ENCODE assay signal across 16 cellular contexts in genomic region chr2:101858246-101858645, GRCh38.
A peak's percentile ranks its signal among the peaks of the same experiment; 100 is the strongest.
DNase-seq lines count a peak whose midpoint lies in the region; ATAC-seq and TF ChIP-seq lines count a peak whose summit lies in the region.
"Had no signal": no experiment of that assay in that cellular context is flagged by ENCODE, and none has a peak within 500 bp of the region (broad histone marks: within the 10 kb centered on the region; RNA-seq: fewer than 3 reads in every experiment).

No MANE protein-coding gene starts in this region.

- TF ChIP-seq CTCF in kidney epithelial cell (IDR thresholded peaks at IDR 0.05; ENCODE audit: insufficient read depth, low read length, poor library complexity, severe bottlenecking), result no peak
- no peak for TF ChIP-seq CTCF in adrenal gland (IDR thresholded peaks at IDR 0.05)

- peaks cover 16% of the 10 kb centered on the region for H3K4me1 Mint-ChIP-seq in activated T-helper 17 cell treated with anti-CD3 and anti-CD28 coated beads, Interleukin-2, amount 50 U/mL, for 72 hours

- H3F3A ChIP-seq in GM23248 (ENCODE audit: insufficient read depth), result peaks cover 72% of the 10 kb centered on the region

- H3K27ac ChIP-seq in ACC112 (ENCODE audit: low read depth, low read length) (0 out of 2 replicates have a peak overlapping the region, but pooled peaks have one; percentile 2), GM23248 (no peak overlapping the region), adrenal gland (no peak overlapping the region)

- in situ Hi-C loops in GM23248 (cut with MboI), result no loop called here

- H2AFZ ChIP-seq in ACC112 (ENCODE audit: low read length, unreplicated experiment) (no peak overlapping the region), GM23248 (no peak overlapping the region)

- no peak overlapping the region for H3K4me2 ChIP-seq in GM23248 (ENCODE audit: unreplicated experiment)

- H3K27me3 ChIP-seq in ACC112 (ENCODE audit: insufficient read depth, low read length), result no peaks in the 10 kb centered on the region
- H3K27me3 ChIP-seq in GM23248 (replicated peaks; ENCODE audit: insufficient read depth), result no peaks in the 10 kb centered on the region
- no peaks in the 10 kb centered on the region for H3K27me3 ChIP-seq in kidney epithelial cell (ENCODE audit: control insufficient read depth, insufficient read depth, low read length)
- H3K27me3 ChIP-seq in adrenal gland, result no peaks in the 10 kb centered on the region

- no peaks in the 10 kb centered on the region for H3K4me1 ChIP-seq in ACC112 (ENCODE audit: control insufficient read depth, insufficient read depth, low read length, unreplicated experiment)
- peaks cover 9% of the 10 kb centered on the region; the same call in 1 of the 2 replicates for H3K4me1 ChIP-seq in GM23248 (ENCODE audit: insufficient read depth)
- H3K4me1 ChIP-seq in adrenal gland (replicated peaks in 1 of 2), result no peaks in the 10 kb centered on the region

- no peaks in the 10 kb centered on the region for H3K9me3 Mint-ChIP-seq in activated T-helper 17 cell treated with anti-CD3 and anti-CD28 coated beads, Interleukin-2, amount 50 U/mL, for 72 hours
- H3K9me3 Mint-ChIP-seq: activated CD4-positive, alpha-beta T cell treated with anti-CD3 and anti-CD28 coated beads, Interleukin-2, amount 10 ng/mL, durations not matched to agents 24 days and 14 days had no signal

- peaks cover 46% of the 10 kb centered on the region for H3K36me3 ChIP-seq in ACC112 (ENCODE audit: insufficient read depth, low read length)
- peaks cover 86% of the 10 kb centered on the region for H3K36me3 ChIP-seq in GM23248 (ENCODE audit: low read depth)
- peaks cover 1% of the 10 kb centered on the region for H3K36me3 ChIP-seq in kidney epithelial cell (ENCODE audit: control insufficient read depth, insufficient read depth, low read length)
- peaks cover 0 to under 1% of the 10 kb centered on the region in 2 donors for H3K36me3 ChIP-seq in adrenal gland (replicated peaks in 1 of 2)

- H3K27me3 Mint-ChIP-seq in activated T-helper 17 cell treated with anti-CD3 and anti-CD28 coated beads, Interleukin-2, amount 50 U/mL, for 72 hours, result no peaks in the 10 kb centered on the region
- H3K27me3 Mint-ChIP-seq: activated CD4-positive, alpha-beta T cell treated with anti-CD3 and anti-CD28 coated beads, Interleukin-2, amount 10 ng/mL, durations not matched to agents 24 days and 14 days had no signal

- H3K4me3 ChIP-seq in ACC112 (ENCODE audit: low read depth, low read length) (no peak overlapping the region), GM23248 (no peak overlapping the region), kidney epithelial cell (ENCODE audit: low read depth, low read length) (no peak overlapping the region), adrenal gland (no peak overlapping the region)

- no peak overlapping the region for H3K4me3 Mint-ChIP-seq in activated T-helper 17 cell treated with anti-CD3 and anti-CD28 coated beads, Interleukin-2, amount 50 U/mL, for 72 hours
- H3K4me3 Mint-ChIP-seq: activated CD4-positive, alpha-beta T cell treated with anti-CD3 and anti-CD28 coated beads, Interleukin-2, amount 10 ng/mL, durations not matched to agents 24 days and 14 days had no signal

- ATAC-seq in activated T-helper 17 cell treated with anti-CD3 and anti-CD28 coated beads, Interleukin-2, amount 50 U/mL, for 72 hours (replicated peaks), result peak; percentile 29
- ATAC-seq in HG03025 (IDR thresholded peaks at IDR 0.05; ENCODE audit: low FRiP score, unreplicated experiment) (no peak), HG02852 (IDR thresholded peaks at IDR 0.05; ENCODE audit: unreplicated experiment) (no peak)

- peak overlapping the region; percentile 78 for H3K27ac Mint-ChIP-seq in activated T-helper 17 cell treated with anti-CD3 and anti-CD28 coated beads, Interleukin-2, amount 50 U/mL, for 72 hours

- peaks cover 96% of the 10 kb centered on the region for H3K36me3 Mint-ChIP-seq in activated T-helper 17 cell treated with anti-CD3 and anti-CD28 coated beads, Interleukin-2, amount 50 U/mL, for 72 hours (ENCODE audit: low read depth)

- 0 out of 2 replicates have a peak, but pooled peaks cover 6% of the 10 kb centered on the region for H4K20me1 ChIP-seq in GM23248 (ENCODE audit: insufficient read depth)

- H3K9me3 ChIP-seq in GM23248 (ENCODE audit: low read depth) (no peaks in the 10 kb centered on the region), adrenal gland (replicated peaks in 1 of 3) (no peaks in the 10 kb centered on the region)

- H3K9me2 ChIP-seq in GM23248 (ENCODE audit: insufficient read depth), result no peaks in the 10 kb centered on the region

- H3K79me2 ChIP-seq in ACC112 (ENCODE audit: control insufficient read depth, insufficient read depth, low read length, unreplicated experiment) (peaks cover 8% of the 10 kb centered on the region), GM23248 (ENCODE audit: insufficient read depth) (peaks cover 97% of the 10 kb centered on the region)

- no peak overlapping the region for H3K9ac ChIP-seq in GM23248

- TF ChIP-seq POLR2A in adrenal gland (IDR thresholded peaks at IDR 0.05), result no peak

- intact Hi-C loops in adrenal gland (cut with DNase I), result no loop called here

- peak; percentile 12 for DNase-seq in GM23248
- DNase-seq in kidney epithelial cell (ENCODE audit: low read depth), result peak; percentile 26
- DNase-seq in adrenal gland, result no peak
- no peak for DNase-seq in activated gamma-delta T cell (lab: John Stamatoyannopoulos, UW)
- DNase-seq: activated CD4-positive, alpha-beta T cell treated with anti-CD3 and anti-CD28 coated beads, Interleukin-2, amount 10 ng/mL, durations not matched to agents 24 days and 14 days; caudate nucleus; effector CD4-positive, alpha-beta T cell; hippocampal formation; kidney glomerular epithelial cell; MV-4-11; NCI-H526 treated with DMSO at 0.1 percent for 48 hours; stimulated activated CD4-positive, alpha-beta T cell treated with anti-CD3 and anti-CD28 coated beads, Interleukin-2, amount 100 ng/mL, for 48 hours had no signal

Comparison
In these comparisons a context has a peak if more than half of its experiments do, and no peak if none do; other contexts are left out.
1. DNase-seq: peak in GM23248 (single experiment) and kidney epithelial cell (single experiment); none in adrenal gland (0 of 7) and activated gamma-delta T cell (single experiment).